ENCODE assay signal across 1 cellular context in the genomic region with DNA sequence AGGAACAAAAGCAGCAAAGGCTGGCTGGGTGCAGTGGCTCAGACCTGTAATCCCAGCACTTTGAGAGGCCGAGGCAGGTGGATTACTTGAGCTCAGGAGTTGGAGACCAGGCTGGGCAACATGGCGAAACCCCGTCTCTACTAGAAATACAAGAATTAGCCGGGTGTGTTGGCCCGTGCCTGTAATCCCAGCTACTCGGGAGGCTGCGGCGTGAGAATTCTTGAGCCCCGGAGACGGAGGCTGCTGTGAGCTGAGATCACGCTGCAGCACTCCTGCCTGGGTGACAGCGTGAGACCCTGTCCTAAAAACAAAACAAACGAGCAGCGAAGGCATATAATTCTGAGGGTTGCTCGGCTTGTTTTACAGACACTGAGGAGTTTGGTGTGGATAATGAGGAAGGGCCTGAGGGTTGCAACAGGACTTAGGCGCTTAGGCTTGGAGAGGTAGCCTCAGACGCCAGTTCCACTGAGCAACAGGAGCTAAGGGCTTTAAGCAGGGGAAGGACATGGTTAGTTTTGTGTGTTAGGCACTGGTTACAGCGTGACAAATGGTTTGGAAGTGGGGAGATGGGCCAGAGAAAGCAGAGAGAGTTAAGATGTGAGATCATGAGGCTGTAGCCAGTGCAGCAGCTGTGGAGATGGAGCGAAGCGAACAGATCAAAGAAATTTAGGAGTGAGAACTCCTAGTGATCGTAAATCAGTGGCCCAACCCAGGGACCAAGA.
TF ChIP-seq lines count a peak whose summit lies in the region.

No MANE protein-coding gene starts in this region.

TF ChIP-seq in GM23338, 12 proteins besides CTCF, POLR2A, EP300 and RAD21:
- TF ChIP-seq, protein P1, sequence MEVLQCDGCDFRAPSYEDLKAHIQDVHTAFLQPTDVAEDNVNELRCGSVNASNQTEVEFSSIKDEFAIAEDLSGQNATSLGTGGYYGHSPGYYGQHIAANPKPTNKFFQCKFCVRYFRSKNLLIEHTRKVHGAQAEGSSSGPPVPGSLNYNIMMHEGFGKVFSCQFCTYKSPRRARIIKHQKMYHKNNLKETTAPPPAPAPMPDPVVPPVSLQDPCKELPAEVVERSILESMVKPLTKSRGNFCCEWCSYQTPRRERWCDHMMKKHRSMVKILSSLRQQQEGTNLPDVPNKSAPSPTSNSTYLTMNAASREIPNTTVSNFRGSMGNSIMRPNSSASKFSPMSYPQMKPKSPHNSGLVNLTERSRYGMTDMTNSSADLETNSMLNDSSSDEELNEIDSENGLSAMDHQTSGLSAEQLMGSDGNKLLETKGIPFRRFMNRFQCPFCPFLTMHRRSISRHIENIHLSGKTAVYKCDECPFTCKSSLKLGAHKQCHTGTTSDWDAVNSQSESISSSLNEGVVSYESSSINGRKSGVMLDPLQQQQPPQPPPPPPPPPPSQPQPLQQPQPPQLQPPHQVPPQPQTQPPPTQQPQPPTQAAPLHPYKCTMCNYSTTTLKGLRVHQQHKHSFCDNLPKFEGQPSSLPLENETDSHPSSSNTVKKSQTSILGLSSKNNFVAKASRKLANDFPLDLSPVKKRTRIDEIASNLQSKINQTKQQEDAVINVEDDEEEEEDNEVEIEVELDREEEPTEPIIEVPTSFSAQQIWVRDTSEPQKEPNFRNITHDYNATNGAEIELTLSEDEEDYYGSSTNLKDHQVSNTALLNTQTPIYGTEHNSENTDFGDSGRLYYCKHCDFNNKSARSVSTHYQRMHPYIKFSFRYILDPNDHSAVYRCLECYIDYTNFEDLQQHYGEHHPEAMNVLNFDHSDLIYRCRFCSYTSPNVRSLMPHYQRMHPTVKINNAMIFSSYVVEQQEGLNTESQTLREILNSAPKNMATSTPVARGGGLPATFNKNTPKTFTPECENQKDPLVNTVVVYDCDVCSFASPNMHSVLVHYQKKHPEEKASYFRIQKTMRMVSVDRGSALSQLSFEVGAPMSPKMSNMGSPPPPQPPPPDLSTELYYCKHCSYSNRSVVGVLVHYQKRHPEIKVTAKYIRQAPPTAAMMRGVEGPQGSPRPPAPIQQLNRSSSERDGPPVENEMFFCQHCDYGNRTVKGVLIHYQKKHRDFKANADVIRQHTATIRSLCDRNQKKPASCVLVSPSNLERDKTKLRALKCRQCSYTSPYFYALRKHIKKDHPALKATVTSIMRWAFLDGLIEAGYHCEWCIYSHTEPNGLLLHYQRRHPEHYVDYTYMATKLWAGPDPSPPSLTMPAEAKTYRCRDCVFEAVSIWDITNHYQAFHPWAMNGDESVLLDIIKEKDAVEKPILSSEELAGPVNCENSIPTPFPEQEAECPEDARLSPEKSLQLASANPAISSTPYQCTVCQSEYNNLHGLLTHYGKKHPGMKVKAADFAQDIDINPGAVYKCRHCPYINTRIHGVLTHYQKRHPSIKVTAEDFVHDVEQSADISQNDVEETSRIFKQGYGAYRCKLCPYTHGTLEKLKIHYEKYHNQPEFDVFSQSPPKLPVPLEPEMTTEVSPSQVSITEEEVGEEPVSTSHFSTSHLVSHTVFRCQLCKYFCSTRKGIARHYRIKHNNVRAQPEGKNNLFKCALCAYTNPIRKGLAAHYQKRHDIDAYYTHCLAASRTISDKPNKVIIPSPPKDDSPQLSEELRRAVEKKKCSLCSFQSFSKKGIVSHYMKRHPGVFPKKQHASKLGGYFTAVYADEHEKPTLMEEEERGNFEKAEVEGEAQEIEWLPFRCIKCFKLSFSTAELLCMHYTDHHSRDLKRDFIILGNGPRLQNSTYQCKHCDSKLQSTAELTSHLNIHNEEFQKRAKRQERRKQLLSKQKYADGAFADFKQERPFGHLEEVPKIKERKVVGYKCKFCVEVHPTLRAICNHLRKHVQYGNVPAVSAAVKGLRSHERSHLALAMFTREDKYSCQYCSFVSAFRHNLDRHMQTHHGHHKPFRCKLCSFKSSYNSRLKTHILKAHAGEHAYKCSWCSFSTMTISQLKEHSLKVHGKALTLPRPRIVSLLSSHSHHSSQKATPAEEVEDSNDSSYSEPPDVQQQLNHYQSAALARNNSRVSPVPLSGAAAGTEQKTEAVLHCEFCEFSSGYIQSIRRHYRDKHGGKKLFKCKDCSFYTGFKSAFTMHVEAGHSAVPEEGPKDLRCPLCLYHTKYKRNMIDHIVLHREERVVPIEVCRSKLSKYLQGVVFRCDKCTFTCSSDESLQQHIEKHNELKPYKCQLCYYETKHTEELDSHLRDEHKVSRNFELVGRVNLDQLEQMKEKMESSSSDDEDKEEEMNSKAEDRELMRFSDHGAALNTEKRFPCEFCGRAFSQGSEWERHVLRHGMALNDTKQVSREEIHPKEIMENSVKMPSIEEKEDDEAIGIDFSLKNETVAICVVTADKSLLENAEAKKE (CRISPR knock-in tag; IDR thresholded peaks at IDR 0.05): no peak
